In genomic region chr4:152009046-152009445, GRCh38 we compare ENCODE assay signal across 20 cellular contexts.
A peak's percentile ranks its signal among the peaks of the same experiment; 100 is the strongest.
DNase-seq lines count a peak whose midpoint lies in the region; ATAC-seq lines count a peak whose summit lies in the region.
"Had no signal": no experiment of that assay in that cellular context is flagged by ENCODE, and none has a peak within 500 bp of the region (broad histone marks: within the 10 kb centered on the region; RNA-seq: fewer than 3 reads in every experiment).

No MANE protein-coding gene starts in this region.

- H3K9me3 Mint-ChIP-seq in CD4-positive, alpha-beta memory T cell, result peaks cover 0 to 3% (median 0%) of the 10 kb centered on the region in 8 donors

- no peaks in the 10 kb centered on the region for H3K36me3 ChIP-seq in CD4-positive, alpha-beta memory T cell (ENCODE audit: insufficient read depth, low read length)
- H3K36me3 ChIP-seq in neuronal stem cell (replicated peaks in 1 of 2; ENCODE audit: control insufficient read depth in 2 of 2, insufficient read depth in 2 of 2, low read length in 2 of 2), result no peaks in the 10 kb centered on the region
- no peaks in the 10 kb centered on the region for H3K36me3 ChIP-seq in effector memory CD4-positive, alpha-beta T cell (ENCODE audit: control insufficient read depth, insufficient read depth, low read length)
- H3K36me3 ChIP-seq: MG63, SJSA1 had no signal

- H2BK120ac ChIP-seq in neuronal stem cell (ENCODE audit: low read depth, low read length), result no peak overlapping the region

- no peak overlapping the region for H3K23ac ChIP-seq in neuronal stem cell (ENCODE audit: low read depth, low read length, poor library complexity)

- WGBS in neuronal stem cell (ENCODE audit: extremely low coverage in 2 of 2, insufficient read length in 2 of 2, insufficient replicate concordance in 1 of 2), 2 donors, result no CpG with 5 or more reads among the region's 2 CpGs

- H3K4ac ChIP-seq in neuronal stem cell (ENCODE audit: low read length), result no peak overlapping the region

- no peak overlapping the region for H2BK5ac ChIP-seq in neuronal stem cell (ENCODE audit: low read length)

- H2AFZ ChIP-seq in neuronal stem cell (ENCODE audit: low read length), result no peak overlapping the region

- no peak overlapping the region for H2BK12ac ChIP-seq in neuronal stem cell (ENCODE audit: low read length)

- H3K79me1 ChIP-seq in neuronal stem cell (ENCODE audit: low read depth, low read length), result no peaks in the 10 kb centered on the region

- H3K18ac ChIP-seq in neuronal stem cell (ENCODE audit: low read length), result no peak overlapping the region

- no peaks in the 10 kb centered on the region for H3K27me3 ChIP-seq in CD4-positive, alpha-beta memory T cell (ENCODE audit: insufficient read depth, low read length)
- no peaks in the 10 kb centered on the region for H3K27me3 ChIP-seq in neuronal stem cell (ENCODE audit: control insufficient read depth in 3 of 3, insufficient read depth in 3 of 3, low read depth in 1 of 3, low read length in 3 of 3)
- no peaks in the 10 kb centered on the region for H3K27me3 ChIP-seq in effector memory CD4-positive, alpha-beta T cell (replicated peaks; ENCODE audit: control insufficient read depth, insufficient read depth, low read length, poor library complexity, severe bottlenecking)
- H3K27me3 ChIP-seq: BLaER1 treated with 17β-estradiol and CSF1 and Interleukin-3, amounts not matched to agents 10 nM and 100 nM; MG63; SJSA1 had no signal

- CTCF ChIA-PET in CD4-positive, alpha-beta memory T cell (lab: Charles Lee; ENCODE audit: partially characterized antibody), result no interaction called here

- peak overlapping the region in 4 of 7 donors; percentile 45 to 98 (median 72) for H3K27ac Mint-ChIP-seq in CD4-positive, alpha-beta memory T cell

- no peak overlapping the region for H3K27ac ChIP-seq in CD4-positive, alpha-beta memory T cell (ENCODE audit: low read depth, low read length)
- H3K27ac ChIP-seq in neuronal stem cell (replicated peaks; ENCODE audit: low read length), result peak overlapping the region; percentile 74
- no peak overlapping the region for H3K27ac ChIP-seq in effector memory CD4-positive, alpha-beta T cell (ENCODE audit: insufficient read depth, low read length, poor library complexity, severe bottlenecking)
- H3K27ac ChIP-seq: BLaER1 treated with 17β-estradiol and CSF1 and Interleukin-3, amounts not matched to agents 10 nM and 100 nM; SJSA1 had no signal

- intact Hi-C loops in CD4-positive, alpha-beta memory T cell (cut with micrococcal nuclease), result no loop called here

- no peak for DNase-seq in CD4-positive, alpha-beta memory T cell
- DNase-seq in astrocyte of the hippocampus (ENCODE audit: low read depth, low spot score), result peak; percentile 51
- peak; percentile 24 for DNase-seq in kidney tubule cell (ENCODE audit: low spot score)
- peak; percentile 54 for DNase-seq in neuronal stem cell (ENCODE audit: low spot score)
- no peak for DNase-seq in putamen (ENCODE audit: low spot score)
- no peak for DNase-seq in DMS 273 treated with DMSO at 0.1 percent for 48 hours (lab: John Stamatoyannopoulos, UW)
- no peak for DNase-seq in effector memory CD4-positive, alpha-beta T cell
- DNase-seq: 8988T, DMS53, EL, GF-D8, MG63, NCI-H1417, NCI-H187 treated with DMSO at 0.1 percent for 48 hours, NCI-H2227 treated with DMSO at 0.1 percent for 48 hours, NCI-H510A treated with DMSO at 0.1 percent for 48 hours, NCI-H82 had no signal

- ATAC-seq in HG03439 (IDR thresholded peaks at IDR 0.05; ENCODE audit: unreplicated experiment), result no peak

- H3K27me3 Mint-ChIP-seq in CD4-positive, alpha-beta memory T cell, result no peaks in the 10 kb centered on the region

- H3K4me3 Mint-ChIP-seq in CD4-positive, alpha-beta memory T cell, result no peak overlapping the region

- H3K4me3 ChIP-seq in CD4-positive, alpha-beta memory T cell (ENCODE audit: low read length in 2 of 2), result no peak overlapping the region
- no peak overlapping the region for H3K4me3 ChIP-seq in neuronal stem cell (ENCODE audit: low read length in 2 of 2)
- no peak overlapping the region for H3K4me3 ChIP-seq in effector memory CD4-positive, alpha-beta T cell (ENCODE audit: insufficient read depth, low read depth, low read length, poor library complexity, severe bottlenecking)
- H3K4me3 ChIP-seq: BLaER1 treated with 17β-estradiol and CSF1 and Interleukin-3, amounts not matched to agents 10 nM and 100 nM; MG63; SJSA1 had no signal

- peaks cover 32 to 61% (median 50%) of the 10 kb centered on the region in 4 donors for H3K4me1 Mint-ChIP-seq in CD4-positive, alpha-beta memory T cell

- no peak overlapping the region for H3K9ac ChIP-seq in neuronal stem cell (ENCODE audit: low read depth, low read length, poor library complexity)
- H3K9ac ChIP-seq: BLaER1 treated with 17β-estradiol and CSF1 and Interleukin-3, amounts not matched to agents 10 nM and 100 nM had no signal

- H3K4me2 ChIP-seq in neuronal stem cell (ENCODE audit: insufficient read depth, low read length, poor library complexity, severe bottlenecking), result no peak overlapping the region

- H3K36me3 Mint-ChIP-seq in CD4-positive, alpha-beta memory T cell, result no peaks in the 10 kb centered on the region

- H3K14ac ChIP-seq in neuronal stem cell (ENCODE audit: low read length), result no peak overlapping the region

- no peak overlapping the region for H4K91ac ChIP-seq in neuronal stem cell (ENCODE audit: low read depth, low read length, poor library complexity)

- H3K4me1 ChIP-seq in CD4-positive, alpha-beta memory T cell (ENCODE audit: insufficient read depth, low read length), result peaks cover 42% of the 10 kb centered on the region
- peaks cover 0 to 23% of the 10 kb centered on the region in 2 donors for H3K4me1 ChIP-seq in neuronal stem cell (ENCODE audit: control insufficient read depth in 2 of 2, insufficient read depth in 1 of 2, low read depth in 1 of 2, low read length in 2 of 2)
- H3K4me1 ChIP-seq in effector memory CD4-positive, alpha-beta T cell (ENCODE audit: control insufficient read depth, insufficient read depth, low read length, poor library complexity, severe bottlenecking), result peaks cover 22% of the 10 kb centered on the region
- H3K4me1 ChIP-seq: SJSA1 had no signal

- POLR2A ChIA-PET in CD4-positive, alpha-beta memory T cell (lab: Charles Lee; ENCODE audit: partially characterized antibody), result interaction anchor here (1.1 to 1.3 kb wide), 2 partner anchors 11 to 15 kb away, joined by 3 to 4 read pairs; no protein-coding TSS in a partner anchor

- no peak overlapping the region for H2AK5ac ChIP-seq in neuronal stem cell (ENCODE audit: low read depth, low read length)

- no peak overlapping the region for H4K8ac ChIP-seq in neuronal stem cell (ENCODE audit: low read depth, low read length)

- no peaks in the 10 kb centered on the region for H3K9me3 ChIP-seq in CD4-positive, alpha-beta memory T cell (ENCODE audit: control insufficient read depth in 1 of 2, low read length in 2 of 2)
- H3K9me3 ChIP-seq in neuronal stem cell (replicated peaks in 1 of 2; ENCODE audit: control insufficient read depth in 2 of 2, insufficient read depth in 1 of 2, low read depth in 1 of 2, low read length in 2 of 2), result no peaks in the 10 kb centered on the region
- no peaks in the 10 kb centered on the region for H3K9me3 ChIP-seq in effector memory CD4-positive, alpha-beta T cell (ENCODE audit: control insufficient read depth, low read length)
- H3K9me3 ChIP-seq: MG63 had no signal

- no peak overlapping the region for H2BK15ac ChIP-seq in neuronal stem cell (ENCODE audit: low read length)

Comparison
In these comparisons a context has a peak if more than half of its experiments do, and no peak if none do; other contexts are left out.
1. DNase-seq: peak in astrocyte of the hippocampus (single experiment), kidney tubule cell (single experiment) and neuronal stem cell (single experiment); none in CD4-positive, alpha-beta memory T cell (0 of 5), putamen (single experiment), DMS 273 treated with DMSO at 0.1 percent for 48 hours (single experiment) and effector memory CD4-positive, alpha-beta T cell (0 of 3).